22 cellular contexts compared by ENCODE assay signal in the genomic region with DNA sequence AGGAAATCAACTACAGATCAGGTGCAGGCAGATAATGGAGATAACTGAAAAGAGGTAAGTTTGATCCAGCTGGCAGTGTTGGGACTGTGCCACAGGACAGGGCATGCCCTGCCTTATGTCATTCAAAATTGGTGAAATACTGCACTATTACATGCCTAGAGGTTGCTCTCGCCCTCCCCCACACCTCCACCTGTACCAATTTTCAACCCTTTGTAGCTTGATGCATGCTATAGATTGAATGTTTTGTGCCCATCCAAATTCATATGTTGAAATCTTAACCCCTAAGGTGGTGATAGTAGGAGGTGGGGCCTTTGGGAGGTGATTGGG.
"Had no signal": no experiment of that assay in that cellular context is flagged by ENCODE, and none has a peak within 500 bp of the region (broad histone marks: within the 10 kb centered on the region; RNA-seq: fewer than 3 reads in every experiment).

No MANE protein-coding gene starts in this region.

- H3K27ac Mint-ChIP-seq: activated naive CD4-positive, alpha-beta T cell treated with anti-CD3 and anti-CD28 coated beads, Interleukin-2, amount 50 U/mL, for 72 hours; activated T-cell treated with anti-CD3 and anti-CD28 coated beads, Interleukin-2, amount 50 U/mL, for 24 hours; activated T-helper 17 cell treated with anti-CD3 and anti-CD28 coated beads, Interleukin-2, amount 50 U/mL, for 72 hours; neural progenitor cell; progenitor cell of endocrine pancreas had no signal

- H3K27me3 Mint-ChIP-seq: activated T-cell treated with anti-CD3 and anti-CD28 coated beads, Interleukin-2, amount 50 U/mL, for 24 hours; activated T-helper 17 cell treated with anti-CD3 and anti-CD28 coated beads, Interleukin-2, amount 50 U/mL, for 72 hours; naive thymus-derived CD4-positive, alpha-beta T cell; progenitor cell of endocrine pancreas; type B pancreatic cell had no signal

- H3K4me3 ChIP-seq: lung, neural progenitor cell, sigmoid colon, smooth muscle cell, thoracic aorta had no signal

- H3K27ac ChIP-seq: brain microvascular endothelial cell, foreskin keratinocyte, neural progenitor cell, sigmoid colon, thoracic aorta had no signal

- H3K4me3 Mint-ChIP-seq: activated T-cell treated with anti-CD3 and anti-CD28 coated beads, Interleukin-2, amount 50 U/mL, for 24 hours; activated T-helper 17 cell treated with anti-CD3 and anti-CD28 coated beads, Interleukin-2, amount 50 U/mL, for 72 hours; naive thymus-derived CD4-positive, alpha-beta T cell; neural progenitor cell; type B pancreatic cell had no signal

- DNase-seq: activated CD8-positive, alpha-beta memory T cell treated with anti-CD3 and anti-CD28 coated beads for 24 hours; activated CD8-positive, alpha-beta memory T cell treated with anti-CD3 and anti-CD28 coated beads, Interleukin-2, amount 50 U/mL, for 4 hours; activated T-cell treated with anti-CD3 and anti-CD28 coated beads, Interleukin-2, amount 50 U/mL, for 24 hours; aorta; brain microvascular endothelial cell; caudate nucleus; dermis blood vessel endothelial cell; effector memory CD4-positive, alpha-beta T cell; foreskin keratinocyte; naive thymus-derived CD4-positive, alpha-beta T cell; sigmoid colon; stimulated activated CD4-positive, alpha-beta T cell treated with anti-CD3 and anti-CD28 coated beads, Interleukin-15, amount 100 ng/mL, for 24 hours; stimulated activated naive CD4-positive, alpha-beta T cell treated with Interleukin-2 at 50 U/mL for 16 hours had no signal

- H3K9me3 Mint-ChIP-seq: activated naive CD4-positive, alpha-beta T cell treated with anti-CD3 and anti-CD28 coated beads, Interleukin-2, amount 50 U/mL, for 72 hours; activated T-cell treated with anti-CD3 and anti-CD28 coated beads, Interleukin-2, amount 50 U/mL, for 24 hours; activated T-helper 17 cell treated with anti-CD3 and anti-CD28 coated beads, Interleukin-2, amount 50 U/mL, for 72 hours; naive thymus-derived CD4-positive, alpha-beta T cell; neural progenitor cell; type B pancreatic cell had no signal

- ATAC-seq: activated naive CD4-positive, alpha-beta T cell treated with anti-CD3 and anti-CD28 coated beads, Interleukin-2, amount 50 U/mL, for 72 hours; activated T-helper 17 cell treated with anti-CD3 and anti-CD28 coated beads, Interleukin-2, amount 50 U/mL, for 72 hours; left lobe of liver had no signal

- H3K27me3 ChIP-seq: brain microvascular endothelial cell, neural progenitor cell, sigmoid colon had no signal
